1 cellular context compared by ENCODE assay signal in genomic region chr16:85400305-85401205, GRCh38.
A peak's percentile ranks its signal among the peaks of the same experiment; 100 is the strongest.
TF ChIP-seq lines count a peak whose summit lies in the region.

No MANE protein-coding gene starts in this region.

TF ChIP-seq in K562, 482 proteins besides CTCF, POLR2A, EP300 and RAD21 (continued from another document):
- TF ChIP-seq, protein P1, sequence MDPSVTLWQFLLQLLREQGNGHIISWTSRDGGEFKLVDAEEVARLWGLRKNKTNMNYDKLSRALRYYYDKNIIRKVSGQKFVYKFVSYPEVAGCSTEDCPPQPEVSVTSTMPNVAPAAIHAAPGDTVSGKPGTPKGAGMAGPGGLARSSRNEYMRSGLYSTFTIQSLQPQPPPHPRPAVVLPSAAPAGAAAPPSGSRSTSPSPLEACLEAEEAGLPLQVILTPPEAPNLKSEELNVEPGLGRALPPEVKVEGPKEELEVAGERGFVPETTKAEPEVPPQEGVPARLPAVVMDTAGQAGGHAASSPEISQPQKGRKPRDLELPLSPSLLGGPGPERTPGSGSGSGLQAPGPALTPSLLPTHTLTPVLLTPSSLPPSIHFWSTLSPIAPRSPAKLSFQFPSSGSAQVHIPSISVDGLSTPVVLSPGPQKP (CRISPR knock-in tag; IDR thresholded peaks at IDR 0.05) = no peak
- TF ChIP-seq CHD4 (IDR thresholded peaks at IDR 0.05; ENCODE audit: insufficient read depth, insufficient replicate concordance, low read depth, low read length, poor library complexity, severe bottlenecking) (peak; percentile 87), POLR2AphosphoS5 (IDR thresholded peaks at IDR 0.05; ENCODE audit: control insufficient read depth, insufficient read depth, low read depth, low read length) (no peak), ZNF395 (CRISPR knock-in tag; IDR thresholded peaks at IDR 0.05) (no peak), CBX1 (IDR thresholded peaks at IDR 0.05; ENCODE audit: low read depth) (peak; percentile 79; the same call in 1 of the 2 replicates), ZBTB11 (CRISPR knock-in tag; IDR thresholded peaks at IDR 0.05) (no peak), FOXK2 (conservative IDR thresholded peaks at IDR 0.05 in 1 of 2, IDR thresholded peaks at IDR 0.05 in 1 of 2; ENCODE audit: low read depth in 2 of 2) (peak in 1 of 2 experiments; percentile 23; a peak in 1 of 4 replicates)
